ENCODE assay signal across 12 cellular contexts in genomic region chr12:34292736-34293625, GRCh38.
DNase-seq lines count a peak whose midpoint lies in the region; ATAC-seq and TF ChIP-seq lines count a peak whose summit lies in the region.
"Had no signal": no experiment of that assay in that cellular context is flagged by ENCODE, and none has a peak within 500 bp of the region (broad histone marks: within the 10 kb centered on the region; RNA-seq: fewer than 3 reads in every experiment).

No MANE protein-coding gene starts in this region.

- 0 out of 2 replicates have a peak, but pooled peaks have one; percentile 14 for TF ChIP-seq CTCF in WERI-Rb-1 (IDR thresholded peaks at IDR 0.05; ENCODE audit: low read depth, low read length)
- no peak for TF ChIP-seq CTCF in ovary (IDR thresholded peaks at IDR 0.05)

- H3K4me3 Mint-ChIP-seq in activated CD4-positive, alpha-beta T cell treated with anti-CD3 and anti-CD28 coated beads for 36 hours: no peak overlapping the region

- H3K36me3 ChIP-seq in WERI-Rb-1 (no peaks in the 10 kb centered on the region), ovary (no peaks in the 10 kb centered on the region)
- H3K36me3 ChIP-seq: pancreas had no signal

- H3K27ac Mint-ChIP-seq in activated CD4-positive, alpha-beta T cell treated with anti-CD3 and anti-CD28 coated beads for 36 hours: no peak overlapping the region

- no peaks in the 10 kb centered on the region for H3K4me1 ChIP-seq in ovary (ENCODE audit: insufficient read depth)
- H3K4me1 ChIP-seq: pancreas had no signal

- intact Hi-C loops in activated CD4-positive, alpha-beta T cell treated with anti-CD3 and anti-CD28 coated beads for 36 hours (cut with DNase I, micrococcal nuclease): no loop called here
- intact Hi-C loops in ovary (cut with DNase I): no loop called here

- no peaks in the 10 kb centered on the region for H3K9me3 ChIP-seq in WERI-Rb-1 (ENCODE audit: severe bottlenecking)
- H3K9me3 ChIP-seq in ovary: no peaks in the 10 kb centered on the region
- H3K9me3 ChIP-seq: pancreas had no signal

- POLR2A ChIA-PET in activated CD4-positive, alpha-beta T cell treated with anti-CD3 and anti-CD28 coated beads for 36 hours (lab: Charles Lee): no interaction called here

- WGBS in ovary, 3 donors: 75 to 83% (median 79%) methylated on average over 34 of the region's 34 CpGs

- no peaks in the 10 kb centered on the region for H3K36me3 Mint-ChIP-seq in activated CD4-positive, alpha-beta T cell treated with anti-CD3 and anti-CD28 coated beads for 36 hours (ENCODE audit: low read depth)

- no peaks in the 10 kb centered on the region for H3K27me3 Mint-ChIP-seq in activated CD4-positive, alpha-beta T cell treated with anti-CD3 and anti-CD28 coated beads for 36 hours

- H3K4me1 Mint-ChIP-seq in activated CD4-positive, alpha-beta T cell treated with anti-CD3 and anti-CD28 coated beads for 36 hours: no peaks in the 10 kb centered on the region

- peak; percentile 9 for DNase-seq in activated CD4-positive, alpha-beta T cell treated with anti-CD3 and anti-CD28 coated beads for 36 hours
- DNase-seq in activated CD4-positive, alpha-beta T cell treated with anti-CD3 and anti-CD28 coated beads, Interleukin-2, amount 50 U/mL, for 4 hours: no peak
- peak; percentile 33 for DNase-seq in M059J (ENCODE audit: low read depth)
- peak; percentile 9 for DNase-seq in WERI-Rb-1
- DNase-seq in ovary: peak in 3 of 5 donors; percentile 5 to 15 (median 8)
- no peak for DNase-seq in glomerular visceral epithelial cell (ENCODE audit: extremely low spot score)
- DNase-seq in middle frontal gyrus (ENCODE audit: extremely low spot score, low spot score): no peak
- DNase-seq: MM.1S; NCI-H226; stimulated activated CD8-positive, alpha-beta memory T cell treated with anti-CD3 and anti-CD28 coated beads, Interleukin-4, amount 100 ng/mL, for 48 hours had no signal

- H3K27me3 ChIP-seq in WERI-Rb-1 (ENCODE audit: insufficient read depth, low read depth, severe bottlenecking): peaks cover 82% of the 10 kb centered on the region
- no peaks in the 10 kb centered on the region for H3K27me3 ChIP-seq in ovary
- H3K27me3 ChIP-seq: pancreas had no signal

- peaks cover 15% of the 10 kb centered on the region for H3K9me3 Mint-ChIP-seq in activated CD4-positive, alpha-beta T cell treated with anti-CD3 and anti-CD28 coated beads for 36 hours (ENCODE audit: low read depth)

- ATAC-seq in activated CD4-positive, alpha-beta T cell treated with anti-CD3 and anti-CD28 coated beads for 36 hours: no peak
- no peak for ATAC-seq in GM21717 (IDR thresholded peaks at IDR 0.05; ENCODE audit: unreplicated experiment)
- ATAC-seq: pancreas had no signal

- TF ChIP-seq EP300 in ovary (IDR thresholded peaks at IDR 0.05): no peak

- H3K27ac ChIP-seq in WERI-Rb-1 (no peak overlapping the region), ovary (no peak overlapping the region)
- H3K27ac ChIP-seq: pancreas had no signal

- H3K4me3 ChIP-seq in WERI-Rb-1 (ENCODE audit: low read depth, low read length) (no peak overlapping the region), ovary (no peak overlapping the region)
- H3K4me3 ChIP-seq: pancreas had no signal

- no peak for TF ChIP-seq POLR2A in ovary (IDR thresholded peaks at IDR 0.05)

- CTCF ChIA-PET in activated CD4-positive, alpha-beta T cell treated with anti-CD3 and anti-CD28 coated beads for 36 hours (lab: Charles Lee): no interaction called here

Comparison
In these comparisons a context has a peak if more than half of its experiments do, and no peak if none do; other contexts are left out.
1. DNase-seq: peak in activated CD4-positive, alpha-beta T cell treated with anti-CD3 and anti-CD28 coated beads for 36 hours (single experiment), M059J (single experiment), WERI-Rb-1 (single experiment) and ovary (3 of 5); none in activated CD4-positive, alpha-beta T cell treated with anti-CD3 and anti-CD28 coated beads, Interleukin-2, amount 50 U/mL, for 4 hours (0 of 2), glomerular visceral epithelial cell (single experiment) and middle frontal gyrus (single experiment).